Comparison of ENCODE assay signal across 27 cellular contexts in genomic region chr7:19681596-19681995, GRCh38.
"Had no signal": no experiment of that assay in that cellular context is flagged by ENCODE, and none has a peak within 500 bp of the region (broad histone marks: within the 10 kb centered on the region; RNA-seq: fewer than 3 reads in every experiment).

No MANE protein-coding gene starts in this region.

- H3K27me3 Mint-ChIP-seq: progenitor cell of endocrine pancreas; stimulated activated naive B cell treated with anti-CD40 and anti-IgM and Interleukin-4, amounts not matched to agents 10 μg/mL and 1 μg/mL and 100 μg/mL, for 72 hours had no signal

- DNase-seq: heart right ventricle; hippocampal formation; immature natural killer cell; kidney; left ventricle myocardium inferior; mesendoderm; midbrain; mucosa of descending colon; naive thymus-derived CD4-positive, alpha-beta T cell; ovary; retina; right cardiac atrium; stimulated activated CD4-positive, alpha-beta T cell treated with anti-CD3 and anti-CD28 coated beads, Interleukin-12 subunit alpha, Interleukin-12 subunit beta, amount 100 ng/mL, for 4 hours; stimulated activated CD4-positive, alpha-beta T cell treated with anti-CD3 and anti-CD28 coated beads, Interleukin-15, amount 100 ng/mL, for 24 hours; stimulated activated CD4-positive, alpha-beta T cell treated with anti-CD3 and anti-CD28 coated beads, Interleukin-2, amount 100 ng/mL, for 24 hours; stimulated activated CD4-positive, alpha-beta T cell treated with anti-CD3 and anti-CD28 coated beads, Interleukin-4, amount 100 ng/mL, for 1 hour; stimulated activated naive B cell treated with anti-CD40 and anti-IgM and Interleukin-4, amounts not matched to agents 10 μg/mL and 1 μg/mL and 100 μg/mL, for 72 hours; stimulated activated naive CD8-positive, alpha-beta T cell treated with anti-CD3 and anti-CD28 coated beads, Interleukin-15, Interleukin-2, amounts not matched to agents 100 U/mL and 50 U/mL, for 24 hours; stomach; testis; tibial artery; trophoblast cell; upper lobe of right lung had no signal

- H3K4me3 Mint-ChIP-seq: immature natural killer cell; naive thymus-derived CD4-positive, alpha-beta T cell; natural killer cell treated with Interleukin-12 subunit alpha and Interleukin-12 subunit beta and Interleukin-15 and Interleukin-18, amount 100 ng/mL, for 72 hours; stimulated activated naive B cell treated with anti-CD40 and anti-IgM and Interleukin-4, amounts not matched to agents 10 μg/mL and 1 μg/mL and 100 μg/mL, for 72 hours had no signal

- H3K36me3 Mint-ChIP-seq: immature natural killer cell; naive thymus-derived CD4-positive, alpha-beta T cell; stimulated activated naive B cell treated with anti-CD40 and anti-IgM and Interleukin-4, amounts not matched to agents 10 μg/mL and 1 μg/mL and 100 μg/mL, for 72 hours had no signal

- H3K27ac ChIP-seq: heart right ventricle, left ventricle myocardium inferior, ovary, skin epidermis, stomach, testis, tibial artery, upper lobe of right lung had no signal

- H3K36me3 ChIP-seq: heart right ventricle, left ventricle myocardium inferior, ovary, stomach, tibial artery, upper lobe of right lung had no signal

- H3K4me3 ChIP-seq: heart right ventricle, left ventricle myocardium inferior, lung, mucosa of descending colon, ovary, skin epidermis, stomach, testis, tibial artery, upper lobe of right lung had no signal

- H3K27me3 ChIP-seq: heart right ventricle, ovary, stomach, testis, tibial artery, upper lobe of right lung had no signal

- H3K27ac Mint-ChIP-seq: immature natural killer cell; naive thymus-derived CD4-positive, alpha-beta T cell; natural killer cell treated with Interleukin-12 subunit alpha and Interleukin-12 subunit beta and Interleukin-15 and Interleukin-18, amount 100 ng/mL, for 72 hours; progenitor cell of endocrine pancreas; stimulated activated naive B cell treated with anti-CD40 and anti-IgM and Interleukin-4, amounts not matched to agents 10 μg/mL and 1 μg/mL and 100 μg/mL, for 72 hours had no signal

- H3K9me3 ChIP-seq: heart right ventricle, left ventricle myocardium inferior, mucosa of descending colon, ovary, stomach, testis, tibial artery, upper lobe of right lung had no signal
